8 cellular contexts compared by ENCODE assay signal in the genomic region with DNA sequence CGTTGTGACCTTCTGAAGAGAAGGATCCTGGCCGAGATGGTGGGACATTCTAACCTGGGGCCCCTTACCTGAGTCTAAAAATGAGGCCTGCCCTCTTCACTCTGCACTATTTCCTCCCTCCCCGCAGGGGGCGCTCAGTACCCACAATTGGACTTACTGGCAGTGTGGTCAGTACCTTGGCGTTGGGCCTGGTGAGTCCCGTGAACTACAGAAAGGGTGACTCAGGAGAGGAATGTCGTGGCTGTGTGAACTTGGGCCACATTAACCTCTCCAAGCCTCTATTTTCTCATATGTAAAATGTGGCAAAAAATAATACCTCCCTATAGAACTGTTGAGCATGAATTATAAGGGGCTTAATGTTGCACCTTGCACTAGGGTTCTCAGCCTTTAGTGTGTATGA. TPM values are rescaled to one million over a fixed set of nuclear protein-coding genes. Genes with fewer than 3 reads are reported as not detected.
A peak's percentile ranks its signal among the peaks of the same experiment; 100 is the strongest.
DNase-seq lines count a peak whose midpoint lies in the region; ATAC-seq and FAIRE-seq lines count a peak whose summit lies in the region.

No MANE protein-coding gene starts in this region.

- intact Hi-C loops in left ventricle myocardium superior (cut with micrococcal nuclease) = loop anchor here (5.0 to 10.0 kb wide), 2 partner anchors 60 to 142 kb away; no protein-coding TSS in a partner anchor

- peak; percentile 73 for DNase-seq in NK-92 treated with Interleukin-12 subunit alpha and Interleukin-12 subunit beta, amount 100 ng/mL, for 24 hours (lab: John Stamatoyannopoulos, UW)
- no peak for DNase-seq in NK-92 (lab: John Stamatoyannopoulos, UW; ENCODE audit: unreplicated experiment)
- DNase-seq in NCI-H1048 (lab: John Stamatoyannopoulos, UW) = peak; percentile 10
- DNase-seq in T-helper 17 cell = peak; percentile 51 to 67 (median 51)
- peak in 57 of 58 donors; percentile 15 to 96 (median 79) for DNase-seq in anterior cingulate cortex (lab: John Stamatoyannopoulos, UW)
- peak; percentile 95 for DNase-seq in left ventricle myocardium superior
- peak; percentile 89 for DNase-seq in putamen (ENCODE audit: low spot score)
- DNase-seq in urothelium cell line (ENCODE audit: low spot score) = peak; percentile 88

- H3K27me3 Mint-ChIP-seq in T-helper 17 cell = no peaks in the 10 kb centered on the region

- no peak overlapping the region for H3K27ac Mint-ChIP-seq in T-helper 17 cell

- no peak overlapping the region for H3K4me3 Mint-ChIP-seq in T-helper 17 cell

- H3K9me3 ChIP-seq in T-helper 17 cell (ENCODE audit: control insufficient read depth, low read length, poor library complexity, severe bottlenecking) = no peaks in the 10 kb centered on the region

- peaks cover 16% of the 10 kb centered on the region for H3K4me1 Mint-ChIP-seq in T-helper 17 cell

- ATAC-seq in T-helper 17 cell (peak; percentile 27), left ventricle myocardium superior (peak; percentile 64)

- peak; percentile 63 for FAIRE-seq in urothelium cell line (lab: Jason Lieb, UNC)

- peaks cover 2% of the 10 kb centered on the region for H3K36me3 Mint-ChIP-seq in T-helper 17 cell (ENCODE audit: low read depth)

RNA-seq across cellular contexts. Expression of gene RSAD1, which starts 3.9 kb away (rescaled TPM):
- total RNA-seq in T-helper 17 cell (10 to 100 TPM; 49.2 to 59.6 TPM), left ventricle myocardium superior (55.9 TPM)

RNA-seq across cellular contexts. Expression of gene CHAD, which starts 13.8 kb away (rescaled TPM):
- not detected for total RNA-seq in T-helper 17 cell
- 0.32 TPM for total RNA-seq in left ventricle myocardium superior

RNA-seq across cellular contexts. Expression of gene MYCBPAP, which starts 25.7 kb away (rescaled TPM):
- total RNA-seq in T-helper 17 cell = 1 to 10 TPM; 1.2 to 1.3 TPM
- total RNA-seq in left ventricle myocardium superior = 0.55 TPM

RNA-seq across cellular contexts. Expression of gene EPN3, which starts 50.0 kb away (rescaled TPM):
- total RNA-seq in T-helper 17 cell = not detected
- 33.4 TPM for total RNA-seq in left ventricle myocardium superior

RNA-seq across cellular contexts. Expression of gene ACSF2, which starts 56.5 kb away (rescaled TPM):
- 10 to 100 TPM; 16.4 to 21.8 TPM for total RNA-seq in T-helper 17 cell
- total RNA-seq in left ventricle myocardium superior = 22.5 TPM
